ENCODE assay signal across 8 cellular contexts in genomic region chr10:120456626-120457430, GRCh38. TPM values are rescaled to one million over a fixed set of nuclear protein-coding genes. Genes with fewer than 3 reads are reported as not detected.
A peak's percentile ranks its signal among the peaks of the same experiment; 100 is the strongest.
DNase-seq lines count a peak whose midpoint lies in the region; ATAC-seq and TF ChIP-seq lines count a peak whose summit lies in the region.

Gene PLPP4, plus strand, starts transcription at chr10:120457227. Its CDS starts 79 bp downstream, at chr10:120457306.

- TF ChIP-seq CTCF in GM12864 (IDR thresholded peaks at IDR 0.05; ENCODE audit: low read depth, low read length, missing control alignments) (no peak), mammary epithelial cell (conservative IDR thresholded peaks at IDR 0.05 in 1 of 2, IDR thresholded peaks at IDR 0.05 in 1 of 2; ENCODE audit: extremely low read depth in 1 of 2, insufficient read depth in 1 of 2, low read depth in 1 of 2, low read length in 2 of 2) (no peak)

- DNase-seq in GM12864 (ENCODE audit: low read depth) = no peak
- DNase-seq in MG63 = peak; percentile 50
- peak; percentile 22 for DNase-seq in mammary epithelial cell
- DNase-seq in kidney tubule cell (ENCODE audit: low spot score) = peak; percentile 67
- peak; percentile 6 for DNase-seq in stimulated activated naive CD8-positive, alpha-beta T cell treated with anti-CD3 and anti-CD28 coated beads, Interleukin-15, Interleukin-2, amounts not matched to agents 100 U/mL and 50 U/mL, for 24 hours
- no peak for DNase-seq in superior temporal gyrus (ENCODE audit: extremely low spot score)
- DNase-seq in COLO668 (lab: John Stamatoyannopoulos, UW; ENCODE audit: unreplicated experiment) = no peak

- H3K27ac ChIP-seq in mammary epithelial cell (ENCODE audit: insufficient read depth, low read depth, low read length) = no peak within 1 kb of the TSS

- CTCF ChIA-PET in mammary epithelial cell (lab: Charles Lee; ENCODE audit: low non-redundant PET) = no interaction called here

- peaks cover 3% of the 10 kb centered on the region for H3K27me3 ChIP-seq in MG63
- H3K27me3 ChIP-seq in mammary epithelial cell (ENCODE audit: insufficient read depth, low read length) = peaks cover 15% of the 10 kb centered on the region

- peak; percentile 17 for ATAC-seq in stimulated activated naive CD8-positive, alpha-beta T cell treated with anti-CD3 and anti-CD28 coated beads, Interleukin-15, Interleukin-2, amounts not matched to agents 100 U/mL and 50 U/mL, for 24 hours
- ATAC-seq in GM18511 (IDR thresholded peaks at IDR 0.05; ENCODE audit: unreplicated experiment) = no peak

- intact Hi-C loops in mammary epithelial cell (cut with micrococcal nuclease) = loop anchor here (1.0 kb wide), 1 partner anchor 52 kb away; no protein-coding TSS in a partner anchor

- no peaks in the 10 kb centered on the region for H3K79me2 ChIP-seq in mammary epithelial cell (ENCODE audit: insufficient read depth, low read length)

- no peaks in the 10 kb centered on the region for H3K36me3 ChIP-seq in MG63
- no peaks in the 10 kb centered on the region for H3K36me3 ChIP-seq in mammary epithelial cell (ENCODE audit: insufficient read depth, low read length)

- peak within 1 kb of the TSS; percentile 98 for H3K4me2 ChIP-seq in mammary epithelial cell (ENCODE audit: insufficient read depth, low read depth, low read length)

- 1% methylated on average over 14 of the region's 92 CpGs for WGBS in mammary epithelial cell (ENCODE audit: low coverage, missing lambda C conversion rate)

- H3K4me1 ChIP-seq in mammary epithelial cell (ENCODE audit: insufficient read depth, low read length) = peaks cover 37% of the 10 kb centered on the region

- no peaks in the 10 kb centered on the region for H3K9me3 ChIP-seq in MG63
- H3K9me3 ChIP-seq in mammary epithelial cell (replicated peaks; ENCODE audit: insufficient read depth, low read length) = no peaks in the 10 kb centered on the region

- BruUV-seq in mammary epithelial cell (replicated peaks; lab: Mats Ljungman, UMichigan) = no TSS peak

- H3K9ac ChIP-seq in mammary epithelial cell (ENCODE audit: insufficient read depth, low read length) = no peak within 1 kb of the TSS

- dilution Hi-C loops in mammary epithelial cell (cut with HindIII; ENCODE audit: low sequenced_read_pairs) = no loop called here

- H2AFZ ChIP-seq in mammary epithelial cell (ENCODE audit: low read depth, low read length) = peak within 1 kb of the TSS; percentile 83

- no peaks in the 10 kb centered on the region for H4K20me1 ChIP-seq in mammary epithelial cell (ENCODE audit: insufficient read depth, low read length)

- H3K4me3 ChIP-seq in GM12864 (ENCODE audit: low read depth, low read length) = peak within 1 kb of the TSS; percentile 7; the same call in 1 of the 2 replicates
- H3K4me3 ChIP-seq in MG63 = peak within 1 kb of the TSS; percentile 35
- peak within 1 kb of the TSS; percentile 49 to 56 (median 49) for H3K4me3 ChIP-seq in mammary epithelial cell (replicated peaks in 1 of 3; ENCODE audit: insufficient read depth in 1 of 3, low read depth in 2 of 3, low read length in 3 of 3)

- in situ Hi-C loops in mammary epithelial cell (cut with MboI; ENCODE audit: low sequenced_read_pairs in 2 of 2) = no loop called here

RNA-seq across cellular contexts. Expression of gene PLPP4, which starts in this region (rescaled TPM):
- 3.4 and 13.4 TPM in 2 replicates for total RNA-seq in MG63 (2014; rRNA removed; shearing (Covaris generic); ENCODE audit: low replicate concordance)
- 10 to 100 TPM in 1 of 2 donors, under 1 TPM in 1; 0.35 to 10.3 TPM for total RNA-seq in mammary epithelial cell
- 0.39 TPM for polyA plus RNA-seq in mammary epithelial cell
- not detected for polyA minus RNA-seq in mammary epithelial cell

Comparison
In these comparisons a context has a peak if more than half of its experiments do, and no peak if none do; other contexts are left out.
1. DNase-seq: peak in MG63 (single experiment), mammary epithelial cell (single experiment), kidney tubule cell (single experiment) and stimulated activated naive CD8-positive, alpha-beta T cell treated with anti-CD3 and anti-CD28 coated beads, Interleukin-15, Interleukin-2, amounts not matched to agents 100 U/mL and 50 U/mL, for 24 hours (single experiment); none in GM12864 (single experiment), superior temporal gyrus (single experiment) and COLO668 (single experiment).
2. Peak in every context shown above with its lines, with median percentiles within 50 percentile points of each other: H3K4me3 ChIP-seq.